ENCODE assay signal across 8 cellular contexts in the genomic region with DNA sequence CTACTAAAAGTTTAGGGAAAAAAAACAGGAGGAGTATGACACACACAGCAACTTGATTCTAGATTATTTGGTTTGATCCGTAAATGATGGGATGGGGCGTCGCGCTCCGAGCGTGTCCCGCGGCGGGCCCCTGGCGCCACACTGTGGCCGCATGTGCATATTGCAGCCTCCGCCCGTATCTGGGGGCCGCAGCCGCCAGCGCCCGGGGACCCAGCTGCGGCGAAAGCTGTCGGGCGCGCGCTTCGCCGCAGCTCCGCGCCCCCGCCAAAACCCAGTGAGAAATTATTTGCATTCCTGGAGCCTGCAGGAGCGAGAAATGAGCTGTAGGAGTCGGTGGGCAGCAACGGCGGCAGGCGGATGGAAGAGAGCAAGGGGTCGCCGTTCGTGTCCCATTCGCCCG.
A peak's percentile ranks its signal among the peaks of the same experiment; 100 is the strongest.
DNase-seq lines count a peak whose midpoint lies in the region; ATAC-seq and TF ChIP-seq lines count a peak whose summit lies in the region.
"Not testable (repeated sequence)": the region's sequence is repeated elsewhere in the genome, so short reads cannot be mapped to it uniquely, and the experiment has no call there.

No MANE protein-coding gene starts in this region.

- CTCF ChIA-PET in OCI-LY7 (lab: Charles Lee; ENCODE audit: unreplicated experiment), result not testable (repeated sequence)

- not testable (repeated sequence) for H3K4me2 ChIP-seq in OCI-LY7 (ENCODE audit: low read length)

- H3K27ac Mint-ChIP-seq in dendritic cell treated with granulocyte-macrophage colony-stimulating factor and Interleukin-4, amounts not matched to agents 40 ng/mL and 50 ng/mL, for 4 days; mesothelial cell of epicardium: not testable (repeated sequence)

- BruUV-seq in OCI-LY7 (replicated peaks; lab: Mats Ljungman, UMichigan), result not testable (repeated sequence)

- not testable (repeated sequence) for H3K4me3 ChIP-seq in OCI-LY7 (ENCODE audit: low read depth, low read length, poor library complexity, severe bottlenecking)

- peak; percentile 91 for ATAC-seq in GM19467 (IDR thresholded peaks at IDR 0.05; ENCODE audit: unreplicated experiment)
- ATAC-seq in HG02973 (IDR thresholded peaks at IDR 0.05; ENCODE audit: unreplicated experiment), result peak; percentile 84

- H2AFZ ChIP-seq in OCI-LY7 (ENCODE audit: low read length), result not testable (repeated sequence)

- not testable (repeated sequence) for H3K9me3 ChIP-seq in OCI-LY7 (ENCODE audit: low read length)

- not testable (repeated sequence) for H3K27ac ChIP-seq in C4-2B; OCI-LY7 (ENCODE audit: low read depth, low read length, poor library complexity, severe bottlenecking)

- not testable (repeated sequence) for H3K27me3 Mint-ChIP-seq in dendritic cell treated with granulocyte-macrophage colony-stimulating factor and Interleukin-4, amounts not matched to agents 40 ng/mL and 50 ng/mL, for 4 days; mesothelial cell of epicardium (ENCODE audit: low read depth)

- not testable (repeated sequence) for H3K79me2 ChIP-seq in OCI-LY7 (ENCODE audit: insufficient read depth, low read depth, low read length)

- H3K36me3 ChIP-seq in OCI-LY7 (ENCODE audit: insufficient read depth, low read length), result not testable (repeated sequence)

- intact Hi-C loops in OCI-LY7 (cut with micrococcal nuclease; ENCODE audit: unreplicated experiment); dendritic cell treated with granulocyte-macrophage colony-stimulating factor and Interleukin-4, amounts not matched to agents 40 ng/mL and 50 ng/mL, for 4 days (cut with micrococcal nuclease): not testable (repeated sequence)

- H3K9me3 Mint-ChIP-seq in dendritic cell treated with granulocyte-macrophage colony-stimulating factor and Interleukin-4, amounts not matched to agents 40 ng/mL and 50 ng/mL, for 4 days; mesothelial cell of epicardium: not testable (repeated sequence)

- not testable (repeated sequence) for H3K4me1 ChIP-seq in OCI-LY7 (ENCODE audit: insufficient read depth, low read length, poor library complexity, severe bottlenecking)

- POLR2A ChIA-PET in OCI-LY7 (lab: Charles Lee), result not testable (repeated sequence)

- H3K9me2 ChIP-seq in OCI-LY7 (ENCODE audit: insufficient read depth, low read length), result not testable (repeated sequence)

- peak; percentile 36 for TF ChIP-seq CTCF in C4-2B (conservative IDR thresholded peaks at IDR 0.05)
- TF ChIP-seq CTCF in OCI-LY7 (conservative IDR thresholded peaks at IDR 0.05; ENCODE audit: low read length), result peak; percentile 45
- TF ChIP-seq CTCF in mesothelial cell of epicardium (IDR thresholded peaks at IDR 0.05; ENCODE audit: unreplicated experiment), result peak; percentile 56

- H4K20me1 ChIP-seq in OCI-LY7 (ENCODE audit: insufficient read depth, low read length), result not testable (repeated sequence)

- DNase-seq in OCI-LY7 (ENCODE audit: low spot score), result not testable (repeated sequence)
- DNase-seq in activated T-cell treated with anti-CD3 and anti-CD28 coated beads for 48 hours (ENCODE audit: low read depth), result peak; percentile 50
- peak in 1 of 2 experiments; percentile 59 for DNase-seq in mesothelial cell of epicardium (ENCODE audit: low spot score in 2 of 2, unreplicated experiment in 2 of 2)
- DNase-seq in stimulated activated CD4-positive, alpha-beta T cell treated with anti-CD3 and anti-CD28 coated beads, Interleukin-4, amount 100 ng/mL, for 24 hours, result peak; percentile 47

- not testable (repeated sequence) for H3K4me1 Mint-ChIP-seq in dendritic cell treated with granulocyte-macrophage colony-stimulating factor and Interleukin-4, amounts not matched to agents 40 ng/mL and 50 ng/mL, for 4 days (ENCODE audit: low read depth); mesothelial cell of epicardium

- H3K4me3 Mint-ChIP-seq in dendritic cell treated with granulocyte-macrophage colony-stimulating factor and Interleukin-4, amounts not matched to agents 40 ng/mL and 50 ng/mL, for 4 days, result peak overlapping the region; percentile 57
- H3K4me3 Mint-ChIP-seq in mesothelial cell of epicardium, result peak overlapping the region; percentile 56

- not testable (repeated sequence) for H3K36me3 Mint-ChIP-seq in dendritic cell treated with granulocyte-macrophage colony-stimulating factor and Interleukin-4, amounts not matched to agents 40 ng/mL and 50 ng/mL, for 4 days (ENCODE audit: low read depth); mesothelial cell of epicardium
